Comparison of ENCODE assay signal across 11 cellular contexts in genomic region chr2:152513681-152514080, GRCh38.
DNase-seq lines count a peak whose midpoint lies in the region; FAIRE-seq and TF ChIP-seq lines count a peak whose summit lies in the region.
"Had no signal": no experiment of that assay in that cellular context is flagged by ENCODE, and none has a peak within 500 bp of the region (broad histone marks: within the 10 kb centered on the region; RNA-seq: fewer than 3 reads in every experiment).

No MANE protein-coding gene starts in this region.

- H3K27ac Mint-ChIP-seq in T-helper 2 cell treated with Interferon-gamma antibody and Interleukin-4, amounts not matched to agents 5 μg/mL and 100 μg/mL, for 36 hours = no peak overlapping the region

- peak; percentile 95 for FAIRE-seq in H54 (lab: Jason Lieb, UNC)

- DNase-seq in H54 (ENCODE audit: insufficient read length, low spot score) (no peak), NCI-H446 (lab: John Stamatoyannopoulos, UW) (peak; percentile 36 to 81), cerebellum (ENCODE audit: low spot score) (peak; percentile 78), posterior vena cava (ENCODE audit: low spot score) (peak; percentile 79), NOMO-1 treated with DMSO at 0.1 percent for 48 hours (lab: John Stamatoyannopoulos, UW; ENCODE audit: unreplicated experiment) (no peak)
- no peak for DNase-seq in T-helper 2 cell treated with Interferon-gamma antibody and Interleukin-4, amounts not matched to agents 5 μg/mL and 100 μg/mL, for 36 hours (ENCODE audit: low spot score)
- DNase-seq in activated CD4-positive, alpha-beta T cell treated with anti-CD3 and anti-CD28 coated beads for 4 hours = no peak
- DNase-seq: foreskin melanocyte; left colon; NCI-H2029; stimulated activated naive CD4-positive, alpha-beta T cell treated with Interleukin-2 at 50 U/mL for 16 hours had no signal

- H3K4me1 Mint-ChIP-seq in T-helper 2 cell treated with Interferon-gamma antibody and Interleukin-4, amounts not matched to agents 5 μg/mL and 100 μg/mL, for 36 hours (ENCODE audit: low read depth) = peaks cover 9% of the 10 kb centered on the region

- no peaks in the 10 kb centered on the region for H3K9me3 Mint-ChIP-seq in T-helper 2 cell treated with Interferon-gamma antibody and Interleukin-4, amounts not matched to agents 5 μg/mL and 100 μg/mL, for 36 hours

- no peak for TF ChIP-seq POLR2A in H54 (IDR thresholded peaks at IDR 0.05; ENCODE audit: low read depth, low read length)

- H3K36me3 Mint-ChIP-seq in T-helper 2 cell treated with Interferon-gamma antibody and Interleukin-4, amounts not matched to agents 5 μg/mL and 100 μg/mL, for 36 hours (ENCODE audit: low read depth) = no peaks in the 10 kb centered on the region

- intact Hi-C loops in posterior vena cava (cut with DNase I) = no loop called here

- no peak overlapping the region for H3K4me3 Mint-ChIP-seq in T-helper 2 cell treated with Interferon-gamma antibody and Interleukin-4, amounts not matched to agents 5 μg/mL and 100 μg/mL, for 36 hours

- H3K27me3 Mint-ChIP-seq in T-helper 2 cell treated with Interferon-gamma antibody and Interleukin-4, amounts not matched to agents 5 μg/mL and 100 μg/mL, for 36 hours (ENCODE audit: low read depth) = peaks cover 18% of the 10 kb centered on the region

Comparison
In these comparisons a context has a peak if more than half of its experiments do, and no peak if none do; other contexts are left out.
1. DNase-seq: peak in NCI-H446 (2 of 2), cerebellum (single experiment) and posterior vena cava (single experiment); none in H54 (single experiment), T-helper 2 cell treated with Interferon-gamma antibody and Interleukin-4, amounts not matched to agents 5 μg/mL and 100 μg/mL, for 36 hours (single experiment), NOMO-1 treated with DMSO at 0.1 percent for 48 hours (single experiment) and activated CD4-positive, alpha-beta T cell treated with anti-CD3 and anti-CD28 coated beads for 4 hours (0 of 2).